In the genomic region with DNA sequence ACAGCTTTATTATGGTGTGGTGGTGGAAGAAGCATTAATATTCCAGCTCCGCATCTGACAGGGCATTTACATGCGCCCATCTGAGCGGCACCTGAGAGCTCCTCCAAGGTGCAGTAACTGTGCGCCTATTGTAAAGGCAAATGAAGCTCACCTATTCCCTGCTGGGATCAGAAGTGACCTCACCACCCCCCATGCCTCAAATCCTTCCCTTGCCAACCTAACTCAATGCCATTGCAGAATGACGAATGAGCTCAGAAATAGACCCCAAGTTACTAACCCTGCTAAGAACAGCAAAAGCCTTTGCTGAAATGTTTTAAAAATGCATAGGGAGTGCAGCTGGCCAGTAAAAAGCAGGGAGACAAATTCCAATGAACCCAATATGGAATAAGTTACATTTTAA, we compare ENCODE assay signal across 30 cellular contexts. TPM values are rescaled to one million over a fixed set of nuclear protein-coding genes. Genes with fewer than 3 reads are reported as not detected.
DNase-seq lines count a peak whose midpoint lies in the region; ATAC-seq, FAIRE-seq and TF ChIP-seq lines count a peak whose summit lies in the region.
"Had no signal": no experiment of that assay in that cellular context is flagged by ENCODE, and none has a peak within 500 bp of the region (broad histone marks: within the 10 kb centered on the region; RNA-seq: fewer than 3 reads in every experiment).

No MANE protein-coding gene starts in this region.

- TF ChIP-seq CTCF in body of pancreas (IDR thresholded peaks at IDR 0.05) (no peak), keratinocyte (optimal IDR thresholded peaks at IDR 0.05 in 1 of 3, IDR thresholded peaks at IDR 0.05 in 1 of 3, conservative IDR thresholded peaks at IDR 0.05 in 1 of 3; ENCODE audit: extremely low read depth in 1 of 3, insufficient read depth in 2 of 3, low read length in 3 of 3) (no peak), osteocyte (IDR thresholded peaks at IDR 0.05) (no peak)

- H4K20me1 ChIP-seq in keratinocyte (ENCODE audit: control insufficient read depth, extremely low read depth, insufficient read depth, low read length) = no peaks in the 10 kb centered on the region

- H3K9me3 ChIP-seq in body of pancreas (no peaks in the 10 kb centered on the region), keratinocyte (ENCODE audit: control insufficient read depth, low read depth, low read length) (no peaks in the 10 kb centered on the region)
- H3K9me3 ChIP-seq: gastroesophageal sphincter had no signal

- no peak overlapping the region for H3K9ac ChIP-seq in keratinocyte (ENCODE audit: control insufficient read depth, extremely low read depth, insufficient read depth, low read length)
- H3K9ac ChIP-seq: parathyroid adenoma had no signal

- peak; percentile 73 for ATAC-seq in body of pancreas
- no peak for ATAC-seq in GM21360 (IDR thresholded peaks at IDR 0.05; ENCODE audit: unreplicated experiment)
- ATAC-seq: gastroesophageal sphincter, left colon, Panc1 had no signal

- no peaks in the 10 kb centered on the region for H3K27me3 ChIP-seq in body of pancreas
- no peaks in the 10 kb centered on the region for H3K27me3 ChIP-seq in keratinocyte (ENCODE audit: control insufficient read depth, extremely low read depth, insufficient read depth, low read length)

- H3K4me3 Mint-ChIP-seq in osteocyte (ENCODE audit: unreplicated experiment) = no peak overlapping the region
- H3K4me3 Mint-ChIP-seq: activated naive CD8-positive, alpha-beta T cell treated with anti-CD3 and anti-CD28 coated beads for 36 hours; neural crest cell had no signal

- 59 to 78% methylated on average over 5 of the region's 5 CpGs for WGBS in body of pancreas, 2 donors

- H3K4me1 ChIP-seq in body of pancreas (peaks cover 74% of the 10 kb centered on the region), keratinocyte (ENCODE audit: control insufficient read depth, extremely low read depth, insufficient read depth, low read length) (peaks cover 77% of the 10 kb centered on the region)
- H3K4me1 ChIP-seq: parathyroid adenoma had no signal

- peaks cover 5% of the 10 kb centered on the region for H3K36me3 Mint-ChIP-seq in osteocyte (ENCODE audit: unreplicated experiment)
- H3K36me3 Mint-ChIP-seq: activated naive CD8-positive, alpha-beta T cell treated with anti-CD3 and anti-CD28 coated beads for 36 hours had no signal

- no peaks in the 10 kb centered on the region for H3K9me1 ChIP-seq in keratinocyte (ENCODE audit: control insufficient read depth, extremely low read depth, insufficient read depth, low read length)

- no peaks in the 10 kb centered on the region for H3K36me3 ChIP-seq in body of pancreas (replicated peaks in 1 of 2; ENCODE audit: insufficient read depth in 1 of 2, low read depth in 2 of 2)
- no peaks in the 10 kb centered on the region for H3K36me3 ChIP-seq in keratinocyte (ENCODE audit: control insufficient read depth in 2 of 2, extremely low read depth in 1 of 2, insufficient read depth in 2 of 2, low read length in 2 of 2)
- H3K36me3 ChIP-seq: gastroesophageal sphincter had no signal

- DNase-seq in NCI-H1417 (lab: John Stamatoyannopoulos, UW) (peak in 2 of 3 experiments; percentile 16 to 64), NCI-H1417 treated with DMSO at 0.1 percent for 48 hours (lab: John Stamatoyannopoulos, UW) (no peak), HEK293T (ENCODE audit: extremely low spot score) (no peak), body of pancreas (peak in 2 of 4 donors; percentile 41 to 64), keratinocyte (ENCODE audit: low read depth, low spot score) (no peak), osteocyte (ENCODE audit: extremely low spot score, unreplicated experiment) (no peak), NCI-H446 treated with DMSO at 0.1 percent for 48 hours (lab: John Stamatoyannopoulos, UW) (no peak)
- DNase-seq: activated CD4-positive, alpha-beta T cell treated with anti-CD3 and anti-CD28 coated beads for 48 hours; activated effector memory CD4-positive, alpha-beta T cell treated with anti-CD3 and anti-CD28 coated beads, Interleukin-2, amount 50 U/mL, for 16 hours; activated naive CD8-positive, alpha-beta T cell treated with anti-CD3 and anti-CD28 coated beads for 36 hours; anterior cingulate cortex; central memory CD4-positive, alpha-beta T cell; cortex of kidney; EL; H7; hippocampal formation; left colon; NCI-H1092; stimulated activated naive CD4-positive, alpha-beta T cell treated with Interleukin-2 at 50 U/mL for 16 hours; SW 1271 had no signal

- no peak overlapping the region for H2AFZ ChIP-seq in keratinocyte (ENCODE audit: control insufficient read depth, low read length)
- H2AFZ ChIP-seq: parathyroid adenoma had no signal

- intact Hi-C loops in body of pancreas (cut with DNase I) = no loop called here

- CTCF ChIA-PET in HEK293T (lab: Yijun Ruan, JAX) = interaction anchor here (0.8 to 1.8 kb wide), 3 partner anchors 11 to 43 kb away, joined by 3 to 4 read pairs (median 3); no protein-coding TSS in a partner anchor

- H3K27ac ChIP-seq in body of pancreas = peak overlapping the region; percentile 20 to 60 (median 50)
- H3K27ac ChIP-seq in keratinocyte (ENCODE audit: control insufficient read depth, insufficient read depth, low read length) = peak overlapping the region; percentile 29
- H3K27ac ChIP-seq: 22Rv1, gastroesophageal sphincter, parathyroid adenoma had no signal

- no peaks in the 10 kb centered on the region for H3K9me3 Mint-ChIP-seq in osteocyte (ENCODE audit: unreplicated experiment)
- H3K9me3 Mint-ChIP-seq: activated naive CD8-positive, alpha-beta T cell treated with anti-CD3 and anti-CD28 coated beads for 36 hours; neural crest cell had no signal

- no peaks in the 10 kb centered on the region for H3K27me3 Mint-ChIP-seq in osteocyte (ENCODE audit: unreplicated experiment)

- peak in 2 of 3 donors; percentile 19 to 47 for TF ChIP-seq POLR2A in body of pancreas (IDR thresholded peaks at IDR 0.05)

- H3K4me2 ChIP-seq in keratinocyte (ENCODE audit: control insufficient read depth, extremely low read depth, insufficient read depth, low read depth, low read length) = peak overlapping the region; percentile 86
- H3K4me2 ChIP-seq: smooth muscle cell had no signal

- peak; percentile 83 for FAIRE-seq in keratinocyte (lab: Jason Lieb, UNC)
- FAIRE-seq: D721Med, GM12891, HTR-8/SVneo had no signal

- H3K4me1 Mint-ChIP-seq in osteocyte (ENCODE audit: unreplicated experiment) = peaks cover 13% of the 10 kb centered on the region
- H3K4me1 Mint-ChIP-seq: activated naive CD8-positive, alpha-beta T cell treated with anti-CD3 and anti-CD28 coated beads for 36 hours had no signal

- H3K4me3 ChIP-seq in body of pancreas (no peak overlapping the region), keratinocyte (ENCODE audit: control insufficient read depth in 2 of 3, extremely low read depth in 1 of 3, insufficient read depth in 2 of 3, low read depth in 1 of 3, low read length in 3 of 3) (no peak overlapping the region)
- H3K4me3 ChIP-seq: gastroesophageal sphincter, smooth muscle cell had no signal

- dilution Hi-C loops in keratinocyte (cut with MboI; ENCODE audit: extremely low pct_ligation_motif_present, low sequenced_read_pairs) = no loop called here

- H3K27ac Mint-ChIP-seq in osteocyte (ENCODE audit: unreplicated experiment) = no peak overlapping the region
- H3K27ac Mint-ChIP-seq: activated naive CD8-positive, alpha-beta T cell treated with anti-CD3 and anti-CD28 coated beads for 36 hours had no signal

- POLR2A ChIA-PET in HEK293T (lab: Yijun Ruan, JAX) = interaction anchor here (2.6 kb wide), 1 partner anchor 12 kb away, joined by 11 read pairs; no protein-coding TSS in a partner anchor

- peaks cover 34% of the 10 kb centered on the region for H3K79me2 ChIP-seq in keratinocyte (ENCODE audit: control insufficient read depth, insufficient read depth, low read length)
- H3K79me2 ChIP-seq: parathyroid adenoma had no signal

TF ChIP-seq in HEK293T, 16 proteins besides CTCF, POLR2A, EP300 and RAD21:
- TF ChIP-seq BHLHE40 (IDR thresholded peaks at IDR 0.05; ENCODE audit: borderline replicate concordance) = no peak
- TF ChIP-seq LEF1 (IDR thresholded peaks at IDR 0.05; ENCODE audit: borderline replicate concordance) = no peak
- TF ChIP-seq FOXM1 (IDR thresholded peaks at IDR 0.05; ENCODE audit: borderline replicate concordance) = no peak
- TF ChIP-seq, protein P1, sequence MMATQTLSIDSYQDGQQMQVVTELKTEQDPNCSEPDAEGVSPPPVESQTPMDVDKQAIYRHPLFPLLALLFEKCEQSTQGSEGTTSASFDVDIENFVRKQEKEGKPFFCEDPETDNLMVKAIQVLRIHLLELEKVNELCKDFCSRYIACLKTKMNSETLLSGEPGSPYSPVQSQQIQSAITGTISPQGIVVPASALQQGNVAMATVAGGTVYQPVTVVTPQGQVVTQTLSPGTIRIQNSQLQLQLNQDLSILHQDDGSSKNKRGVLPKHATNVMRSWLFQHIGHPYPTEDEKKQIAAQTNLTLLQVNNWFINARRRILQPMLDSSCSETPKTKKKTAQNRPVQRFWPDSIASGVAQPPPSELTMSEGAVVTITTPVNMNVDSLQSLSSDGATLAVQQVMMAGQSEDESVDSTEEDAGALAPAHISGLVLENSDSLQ (IDR thresholded peaks at IDR 0.05) = 0 out of 2 replicates have a peak, but pooled peaks have one; percentile 16
- no peak for TF ChIP-seq HDGF (IDR thresholded peaks at IDR 0.05; ENCODE audit: borderline replicate concordance)

RNA-seq across cellular contexts. Expression of a gene that starts 14.3 kb away (rescaled TPM):
- total RNA-seq in body of pancreas (10 to 100 TPM; 14.3 to 16.2 TPM), osteocyte (9.7 and 10.7 TPM in 2 replicates)
- polyA plus RNA-seq in keratinocyte = 3.8 to 5.3 TPM (median 5.0 TPM) in 3 replicates
- 6.4 TPM for polyA plus RNA-seq in keratinocyte (2011; ENCODE audit: low read depth)
- 2.9 and 3.7 TPM in 2 replicates for polyA plus RNA-seq in keratinocyte (2011; cell fraction: cytosol; rRNA removed)
- polyA plus RNA-seq in keratinocyte (2011; cell fraction: nucleus; rRNA removed) = 10.2 and 12.2 TPM in 2 replicates
- 4.8 and 12.4 TPM in 2 replicates for polyA plus RNA-seq in keratinocyte (2012; ENCODE audit: low replicate concordance)
- 9.7 to 17.6 TPM (median 12.8 TPM) in 3 replicates for polyA minus RNA-seq in keratinocyte
- 4.2 TPM for polyA minus RNA-seq in keratinocyte (2011; cell fraction: cytosol; rRNA and poly(A)+ RNA removed)
- polyA minus RNA-seq in keratinocyte (2011; cell fraction: nucleus; rRNA and poly(A)+ RNA removed) = 10.6 and 20.9 TPM in 2 replicates

Comparison
In these comparisons a context has a peak if more than half of its experiments do, and no peak if none do; other contexts are left out.
1. DNase-seq: peak in NCI-H1417 (2 of 3); none in NCI-H1417 treated with DMSO at 0.1 percent for 48 hours (single experiment), HEK293T (single experiment), keratinocyte (single experiment), osteocyte (single experiment) and NCI-H446 treated with DMSO at 0.1 percent for 48 hours (single experiment).